ENCODE assay signal across 9 cellular contexts in genomic region chr19:2047449-2048103, GRCh38. TPM values are rescaled to one million over a fixed set of nuclear protein-coding genes. Genes with fewer than 3 reads are reported as not detected.
A peak's percentile ranks its signal among the peaks of the same experiment; 100 is the strongest.
DNase-seq lines count a peak whose midpoint lies in the region; ATAC-seq and TF ChIP-seq lines count a peak whose summit lies in the region.
"Had no signal": no experiment of that assay in that cellular context is flagged by ENCODE, and none has a peak within 500 bp of the region (broad histone marks: within the 10 kb centered on the region; RNA-seq: fewer than 3 reads in every experiment).

No MANE protein-coding gene starts in this region.

- TF ChIP-seq POLR2A in GM19099 (IDR thresholded peaks at IDR 0.05; ENCODE audit: extremely low read depth, insufficient read length, low read depth), result peak; percentile 18

- peaks cover 36% of the 10 kb centered on the region for H3K4me1 ChIP-seq in SJSA1 (replicated peaks)
- peaks cover 15% of the 10 kb centered on the region for H3K4me1 ChIP-seq in BE2C

- ATAC-seq in GM18907 (IDR thresholded peaks at IDR 0.05; ENCODE audit: unreplicated experiment), result no peak

- H3K9me3 ChIP-seq in SJSA1 (replicated peaks) (no peaks in the 10 kb centered on the region), BE2C (no peaks in the 10 kb centered on the region)

- H3K36me3 ChIP-seq in SJSA1 (peaks cover 28% of the 10 kb centered on the region), BE2C (peaks cover 28% of the 10 kb centered on the region)

- no peak overlapping the region for H3K4me3 ChIP-seq in SJSA1
- H3K4me3 ChIP-seq in fibroblast of mammary gland (ENCODE audit: control insufficient read depth, low read depth, low read length), result no peak overlapping the region
- peak overlapping the region in 1 of 7 experiments; percentile 98 for H3K4me3 ChIP-seq in skin epidermis
- no peak overlapping the region for H3K4me3 ChIP-seq in BE2C (ENCODE audit: low read depth, low read length)

- TF ChIP-seq CTCF in fibroblast of mammary gland (conservative IDR thresholded peaks at IDR 0.05; ENCODE audit: control insufficient read depth, insufficient read depth, low read depth, low read length) (no peak), BE2C (IDR thresholded peaks at IDR 0.05; ENCODE audit: low read depth, low read length) (no peak)

- DNase-seq in SJSA1 (ENCODE audit: low read depth in 1 of 2, low spot score in 2 of 2), result peak; percentile 25 to 64
- DNase-seq in fibroblast of mammary gland (ENCODE audit: low read depth), result peak; percentile 64
- DNase-seq in CD1c-positive myeloid dendritic cell (ENCODE audit: extremely low spot score), result no peak
- DNase-seq in BE2C, result no peak
- DNase-seq in SKM-1 (lab: John Stamatoyannopoulos, UW; ENCODE audit: unreplicated experiment), result no peak
- DNase-seq: mesendoderm had no signal

- H3K27ac ChIP-seq in SJSA1, result no peak overlapping the region
- peak overlapping the region in 14 of 21 experiments; percentile 9 to 98 (median 92) for H3K27ac ChIP-seq in skin epidermis

- H3K27me3 ChIP-seq in SJSA1 (replicated peaks) (no peaks in the 10 kb centered on the region), BE2C (no peaks in the 10 kb centered on the region)

RNA-seq across cellular contexts. Expression of gene MKNK2, which starts 3.5 kb away (rescaled TPM):
- total RNA-seq in SJSA1 (2014; rRNA removed; shearing (Covaris generic)), result 18.7 and 31.6 TPM in 2 replicates
- 117 TPM for polyA plus RNA-seq in BE2C (2012; ENCODE audit: insufficient read depth, insufficient read length, low read depth)

RNA-seq across cellular contexts. Expression of gene BTBD2, which starts 32.1 kb away (rescaled TPM):
- 25.7 and 32.6 TPM in 2 replicates for total RNA-seq in SJSA1 (2014; rRNA removed; shearing (Covaris generic))
- 80.0 TPM for polyA plus RNA-seq in BE2C (2012; ENCODE audit: insufficient read depth, insufficient read length, low read depth)

RNA-seq across cellular contexts. Expression of gene MOB3A, which starts 48.5 kb away (rescaled TPM):
- 10.1 and 20.6 TPM in 2 replicates for total RNA-seq in SJSA1 (2014; rRNA removed; shearing (Covaris generic))
- 9.7 TPM for polyA plus RNA-seq in BE2C (2012; ENCODE audit: insufficient read depth, insufficient read length, low read depth)

RNA-seq across cellular contexts. Expression of gene IZUMO4, which starts 49.1 kb away (rescaled TPM):
- 1.9 TPM in 1 of 2 replicates, not detected in the other for total RNA-seq in SJSA1 (2014; rRNA removed; shearing (Covaris generic))
- not detected for polyA plus RNA-seq in BE2C (2012; ENCODE audit: insufficient read depth, insufficient read length, low read depth)

Comparison
In these comparisons a context has a peak if more than half of its experiments do, and no peak if none do; other contexts are left out.
1. DNase-seq: peak in SJSA1 (2 of 2) and fibroblast of mammary gland (single experiment); none in CD1c-positive myeloid dendritic cell (single experiment), BE2C (single experiment) and SKM-1 (single experiment).